Comparison of ENCODE assay signal across 15 cellular contexts in genomic region chr3:27805282-27805681, GRCh38.
A peak's percentile ranks its signal among the peaks of the same experiment; 100 is the strongest.
DNase-seq lines count a peak whose midpoint lies in the region; ATAC-seq lines count a peak whose summit lies in the region.
"Had no signal": no experiment of that assay in that cellular context is flagged by ENCODE, and none has a peak within 500 bp of the region (broad histone marks: within the 10 kb centered on the region; RNA-seq: fewer than 3 reads in every experiment).

No MANE protein-coding gene starts in this region.

- H3K27me3 Mint-ChIP-seq in stimulated activated naive CD8-positive, alpha-beta T cell treated with anti-CD3 and anti-CD28 coated beads, Interleukin-15, amount 100 ng/mL, for 72 hours = no peaks in the 10 kb centered on the region
- no peaks in the 10 kb centered on the region for H3K27me3 Mint-ChIP-seq in effector memory CD8-positive, alpha-beta T cell

- no peaks in the 10 kb centered on the region for H3K9me3 Mint-ChIP-seq in stimulated activated naive CD8-positive, alpha-beta T cell treated with anti-CD3 and anti-CD28 coated beads, Interleukin-15, amount 100 ng/mL, for 72 hours
- H3K9me3 Mint-ChIP-seq in effector memory CD8-positive, alpha-beta T cell = no peaks in the 10 kb centered on the region
- H3K9me3 Mint-ChIP-seq in stimulated activated effector memory CD8-positive, alpha-beta T cell treated with anti-CD3 and anti-CD28 coated beads, Interleukin-12 subunit alpha, Interleukin-12 subunit beta, amount 100 ng/mL, for 72 hours = no peaks in the 10 kb centered on the region
- H3K9me3 Mint-ChIP-seq: H9 had no signal

- no peak overlapping the region for H3K4me3 Mint-ChIP-seq in stimulated activated naive CD8-positive, alpha-beta T cell treated with anti-CD3 and anti-CD28 coated beads, Interleukin-15, amount 100 ng/mL, for 72 hours
- no peak overlapping the region for H3K4me3 Mint-ChIP-seq in effector memory CD8-positive, alpha-beta T cell
- H3K4me3 Mint-ChIP-seq in stimulated activated effector memory CD8-positive, alpha-beta T cell treated with anti-CD3 and anti-CD28 coated beads, Interleukin-12 subunit alpha, Interleukin-12 subunit beta, amount 100 ng/mL, for 72 hours = no peak overlapping the region
- H3K4me3 Mint-ChIP-seq: H9 had no signal

- H3K27ac Mint-ChIP-seq in stimulated activated naive CD8-positive, alpha-beta T cell treated with anti-CD3 and anti-CD28 coated beads, Interleukin-15, amount 100 ng/mL, for 72 hours = no peak overlapping the region
- H3K27ac Mint-ChIP-seq in effector memory CD8-positive, alpha-beta T cell = peak overlapping the region in 1 of 2 donors; percentile 32
- H3K27ac Mint-ChIP-seq in stimulated activated effector memory CD8-positive, alpha-beta T cell treated with anti-CD3 and anti-CD28 coated beads, Interleukin-12 subunit alpha, Interleukin-12 subunit beta, amount 100 ng/mL, for 72 hours = no peak overlapping the region
- H3K27ac Mint-ChIP-seq: H9 had no signal

- ATAC-seq in stimulated activated naive CD8-positive, alpha-beta T cell treated with anti-CD3 and anti-CD28 coated beads, Interleukin-15, Interleukin-2, amounts not matched to agents 100 U/mL and 50 U/mL, for 24 hours = peak; percentile 38
- ATAC-seq in stimulated activated naive CD8-positive, alpha-beta T cell treated with anti-CD3 and anti-CD28 coated beads, Interleukin-15, amount 100 ng/mL, for 72 hours = no peak
- peak; percentile 24 for ATAC-seq in effector memory CD8-positive, alpha-beta T cell (replicated peaks)
- peak; percentile 41 for ATAC-seq in stimulated activated effector memory CD8-positive, alpha-beta T cell treated with anti-CD3 and anti-CD28 coated beads, Interleukin-12 subunit alpha, Interleukin-12 subunit beta, amount 100 ng/mL, for 72 hours

- peak; percentile 14 for DNase-seq in activated CD8-positive, alpha-beta memory T cell treated with anti-CD3 and anti-CD28 coated beads, Interleukin-2, amount 50 U/mL, for 4 hours
- no peak for DNase-seq in activated CD8-positive, alpha-beta memory T cell treated with anti-CD3 and anti-CD28 coated beads for 24 hours
- no peak for DNase-seq in stimulated activated naive CD8-positive, alpha-beta T cell treated with anti-CD3 and anti-CD28 coated beads, Interleukin-15, Interleukin-2, amounts not matched to agents 100 U/mL and 50 U/mL, for 24 hours
- DNase-seq in stimulated activated naive CD8-positive, alpha-beta T cell treated with anti-CD3 and anti-CD28 coated beads, Interleukin-15, amount 100 ng/mL, for 72 hours = no peak
- DNase-seq in effector memory CD8-positive, alpha-beta T cell = no peak
- no peak for DNase-seq in stimulated activated effector memory CD8-positive, alpha-beta T cell treated with anti-CD3 and anti-CD28 coated beads, Interleukin-12 subunit alpha, Interleukin-12 subunit beta, amount 100 ng/mL, for 72 hours (ENCODE audit: low spot score in 2 of 2)
- DNase-seq in SHP77 (lab: John Stamatoyannopoulos, UW) = no peak
- DNase-seq in NCI-H345 treated with DMSO at 0.1 percent for 48 hours (lab: John Stamatoyannopoulos, UW; ENCODE audit: unreplicated experiment) = no peak
- DNase-seq: 8988T, AML-193, Calu3, DMS 273 treated with DMSO at 0.1 percent for 48 hours, EL, GOT3, H9 had no signal

- H3K4me1 Mint-ChIP-seq in stimulated activated naive CD8-positive, alpha-beta T cell treated with anti-CD3 and anti-CD28 coated beads, Interleukin-15, amount 100 ng/mL, for 72 hours = peaks cover 9% of the 10 kb centered on the region
- H3K4me1 Mint-ChIP-seq in effector memory CD8-positive, alpha-beta T cell (ENCODE audit: low read depth in 2 of 2) = peaks cover 0 to 2% of the 10 kb centered on the region in 2 donors
- H3K4me1 Mint-ChIP-seq in stimulated activated effector memory CD8-positive, alpha-beta T cell treated with anti-CD3 and anti-CD28 coated beads, Interleukin-12 subunit alpha, Interleukin-12 subunit beta, amount 100 ng/mL, for 72 hours = peaks cover 16% of the 10 kb centered on the region

- H3K36me3 Mint-ChIP-seq in effector memory CD8-positive, alpha-beta T cell (ENCODE audit: insufficient read depth) = no peaks in the 10 kb centered on the region
- no peaks in the 10 kb centered on the region for H3K36me3 Mint-ChIP-seq in stimulated activated effector memory CD8-positive, alpha-beta T cell treated with anti-CD3 and anti-CD28 coated beads, Interleukin-12 subunit alpha, Interleukin-12 subunit beta, amount 100 ng/mL, for 72 hours
